Comparison of ENCODE assay signal across 15 cellular contexts in the genomic region with DNA sequence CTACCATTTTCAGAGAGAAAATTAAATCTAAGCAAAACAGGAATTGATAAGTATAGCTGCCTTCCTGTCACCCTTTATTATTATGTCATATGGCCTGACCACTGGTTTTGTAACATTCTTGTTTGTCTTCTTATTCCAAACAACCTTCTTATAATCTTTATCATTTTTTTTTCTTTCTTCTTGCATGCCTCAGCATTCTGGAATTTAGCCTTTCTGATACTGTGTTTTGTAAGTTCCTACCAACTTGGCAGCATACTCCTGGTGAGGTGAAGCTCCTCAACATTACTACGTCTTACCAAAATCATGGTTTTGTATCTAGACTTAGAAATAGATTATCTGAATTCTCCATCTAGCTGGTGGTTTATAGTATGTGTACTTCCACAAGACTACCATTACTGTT.
"Had no signal": no experiment of that assay in that cellular context is flagged by ENCODE, and none has a peak within 500 bp of the region (broad histone marks: within the 10 kb centered on the region; RNA-seq: fewer than 3 reads in every experiment).

No MANE protein-coding gene starts in this region.

- H3K27ac ChIP-seq: brain microvascular endothelial cell, dorsolateral prefrontal cortex, esophagus muscularis mucosa, heart right ventricle, sigmoid colon, testis, upper lobe of right lung had no signal

- H3K9me3 ChIP-seq: esophagus muscularis mucosa, heart right ventricle, sigmoid colon, testis, upper lobe of right lung had no signal

- H3K4me1 Mint-ChIP-seq: WTC11 had no signal

- H3K27me3 ChIP-seq: brain microvascular endothelial cell, dorsolateral prefrontal cortex, esophagus muscularis mucosa, heart right ventricle, sigmoid colon, testis, upper lobe of right lung had no signal

- DNase-seq: amniotic stem cell, brain microvascular endothelial cell, dorsolateral prefrontal cortex, islet precursor cell, natural killer cell, sigmoid colon, upper lobe of right lung had no signal

- H3K4me1 ChIP-seq: esophagus muscularis mucosa, heart right ventricle, sigmoid colon, testis, upper lobe of right lung had no signal

- H3K27ac Mint-ChIP-seq: activated T-helper 1 cell treated with anti-CD3 and anti-CD28 coated beads, Interleukin-12 subunit alpha, Interleukin-12 subunit beta, Interleukin-2, Interleukin-4 antibody, amounts not matched to agents 30 ng/mL and 10 ng/mL and 1 ng/mL, durations not matched to agents 14 hours and 24 hours and 36 hours; natural killer cell; stimulated activated naive CD8-positive, alpha-beta T cell treated with anti-CD3 and anti-CD28 coated beads, Interleukin-15, Interleukin-2, amounts not matched to agents 100 ng/mL and 50 ng/mL, for 24 hours; T-helper 1 cell treated with Interleukin-12 subunit alpha and Interleukin-12 subunit beta and Interleukin-4 antibody, amounts not matched to agents 30 μg/mL and 1 μg/mL, for 36 hours; WTC11 had no signal

- H3K27me3 Mint-ChIP-seq: stimulated activated naive CD8-positive, alpha-beta T cell treated with anti-CD3 and anti-CD28 coated beads, Interleukin-15, Interleukin-2, amounts not matched to agents 100 ng/mL and 50 ng/mL, for 24 hours had no signal

- ATAC-seq: heart right ventricle, left lobe of liver, natural killer cell, upper lobe of right lung, WTC11 had no signal

- H3K36me3 ChIP-seq: brain microvascular endothelial cell, esophagus muscularis mucosa, heart right ventricle, sigmoid colon, upper lobe of right lung had no signal

- H3K4me3 ChIP-seq: dorsolateral prefrontal cortex, esophagus muscularis mucosa, heart right ventricle, sigmoid colon, testis, upper lobe of right lung had no signal

- H3K4me3 Mint-ChIP-seq: activated T-helper 1 cell treated with anti-CD3 and anti-CD28 coated beads, Interleukin-12 subunit alpha, Interleukin-12 subunit beta, Interleukin-2, Interleukin-4 antibody, amounts not matched to agents 30 ng/mL and 10 ng/mL and 1 ng/mL, durations not matched to agents 14 hours and 24 hours and 36 hours; natural killer cell; stimulated activated naive CD8-positive, alpha-beta T cell treated with anti-CD3 and anti-CD28 coated beads, Interleukin-15, Interleukin-2, amounts not matched to agents 100 ng/mL and 50 ng/mL, for 24 hours; T-helper 1 cell treated with Interleukin-12 subunit alpha and Interleukin-12 subunit beta and Interleukin-4 antibody, amounts not matched to agents 30 μg/mL and 1 μg/mL, for 36 hours; WTC11 had no signal

- H3K36me3 Mint-ChIP-seq: natural killer cell had no signal

- H3K9me3 Mint-ChIP-seq: activated T-helper 1 cell treated with anti-CD3 and anti-CD28 coated beads, Interleukin-12 subunit alpha, Interleukin-12 subunit beta, Interleukin-2, Interleukin-4 antibody, amounts not matched to agents 30 ng/mL and 10 ng/mL and 1 ng/mL, durations not matched to agents 14 hours and 24 hours and 36 hours; natural killer cell; stimulated activated naive CD8-positive, alpha-beta T cell treated with anti-CD3 and anti-CD28 coated beads, Interleukin-15, Interleukin-2, amounts not matched to agents 100 ng/mL and 50 ng/mL, for 24 hours; T-helper 1 cell treated with Interleukin-12 subunit alpha and Interleukin-12 subunit beta and Interleukin-4 antibody, amounts not matched to agents 30 μg/mL and 1 μg/mL, for 36 hours had no signal
